Comparison of ENCODE assay signal across 24 cellular contexts in the genomic region with DNA sequence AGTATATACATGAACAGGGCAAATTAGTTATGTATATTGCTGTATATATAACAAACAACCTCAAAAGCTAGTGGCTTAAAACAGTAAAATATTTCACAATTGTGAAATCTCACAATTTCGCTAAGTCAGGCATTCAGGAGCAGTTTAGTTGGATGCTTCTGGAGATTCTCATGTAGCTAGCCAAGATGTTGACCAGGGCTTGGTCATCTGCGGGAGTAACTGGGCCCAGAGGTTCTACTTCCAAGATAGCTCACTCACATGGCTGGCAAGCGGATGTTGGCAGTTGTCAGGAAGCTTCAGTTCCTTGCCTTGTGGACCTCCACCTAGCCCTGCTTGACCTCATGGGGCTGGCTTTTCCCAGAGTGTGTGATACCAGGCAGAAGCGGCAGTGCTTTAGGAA.
"Had no signal": no experiment of that assay in that cellular context is flagged by ENCODE, and none has a peak within 500 bp of the region (broad histone marks: within the 10 kb centered on the region; RNA-seq: fewer than 3 reads in every experiment).

No MANE protein-coding gene starts in this region.

- FAIRE-seq: endometrium had no signal

- H3K9me3 ChIP-seq: colonic mucosa, esophagus squamous epithelium, heart right ventricle, left lung, right atrium auricular region, sigmoid colon, transverse colon, upper lobe of right lung, uterus had no signal

- H2AFZ ChIP-seq: neural progenitor cell, parathyroid adenoma had no signal

- H3K27ac ChIP-seq: colonic mucosa, esophagus squamous epithelium, foreskin keratinocyte, heart right ventricle, left lung, neural progenitor cell, parathyroid adenoma, right atrium auricular region, sigmoid colon, transverse colon, upper lobe of right lung, uterus had no signal

- H3K4me2 ChIP-seq: neural progenitor cell had no signal

- DNase-seq: colonic mucosa; effector memory CD8-positive, alpha-beta T cell; erythroblast; esophagus squamous epithelium; foreskin keratinocyte; glutamatergic neuron; heart right ventricle; hippocampal formation; left cardiac atrium; left lung; mesenchymal stem cell; midbrain; naive thymus-derived CD4-positive, alpha-beta T cell; sigmoid colon; stimulated activated CD4-positive, alpha-beta T cell treated with anti-CD3 and anti-CD28 coated beads, Interleukin-2, amount 100 ng/mL, for 24 hours; stimulated activated CD4-positive, alpha-beta T cell treated with anti-CD3 and anti-CD28 coated beads, Interleukin-4, amount 100 ng/mL, for 24 hours; transverse colon; upper lobe of right lung; uterus had no signal

- H3K27me3 ChIP-seq: colonic mucosa, esophagus squamous epithelium, foreskin keratinocyte, heart right ventricle, left lung, neural progenitor cell, right atrium auricular region, sigmoid colon, transverse colon, upper lobe of right lung, uterus had no signal

- H3K4me1 ChIP-seq: colonic mucosa, esophagus squamous epithelium, foreskin keratinocyte, neural progenitor cell, parathyroid adenoma, right atrium auricular region, transverse colon, upper lobe of right lung, uterus had no signal

- H3K9ac ChIP-seq: neural progenitor cell, parathyroid adenoma had no signal

- ATAC-seq: effector memory CD8-positive, alpha-beta T cell; foreskin keratinocyte; heart right ventricle; left cardiac atrium; left lung; naive thymus-derived CD4-positive, alpha-beta T cell; stimulated activated memory B cell treated with anti-CD40 and anti-IgM and Interleukin-4, amounts not matched to agents 10 μg/mL and 1 μg/mL and 100 μg/mL, for 72 hours; upper lobe of right lung had no signal

- H3K36me3 ChIP-seq: uterus had no signal

- H3K4me3 ChIP-seq: colonic mucosa, esophagus squamous epithelium, heart right ventricle, left lung, neural progenitor cell, right atrium auricular region, sigmoid colon, transverse colon, upper lobe of right lung, uterus had no signal
